Comparison of ENCODE assay signal across 1 cellular context in the genomic region with DNA sequence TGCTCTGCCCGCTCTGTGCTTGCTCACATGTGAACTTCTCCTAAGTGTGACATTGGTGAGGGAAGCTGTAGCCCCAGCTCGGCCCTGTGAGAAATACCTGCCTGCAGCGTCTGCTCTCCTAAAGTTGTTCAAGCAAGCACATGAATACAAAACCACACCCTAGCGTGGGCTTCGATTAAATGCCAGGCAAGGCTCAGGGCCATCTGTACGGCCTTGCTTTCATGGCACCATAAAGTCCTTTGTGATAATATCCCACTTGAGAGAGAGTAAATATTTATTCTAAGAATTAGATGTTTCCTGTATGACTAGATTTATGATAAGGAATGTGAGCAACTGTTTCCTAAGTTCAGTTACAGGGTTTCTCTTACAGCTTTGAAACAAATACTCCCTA.
TF ChIP-seq lines count a peak whose summit lies in the region.

No MANE protein-coding gene starts in this region.

TF ChIP-seq in HepG2, 621 proteins besides CTCF, POLR2A, EP300 and RAD21 (continued from another document and continues in another):
- TF ChIP-seq, protein P1, sequence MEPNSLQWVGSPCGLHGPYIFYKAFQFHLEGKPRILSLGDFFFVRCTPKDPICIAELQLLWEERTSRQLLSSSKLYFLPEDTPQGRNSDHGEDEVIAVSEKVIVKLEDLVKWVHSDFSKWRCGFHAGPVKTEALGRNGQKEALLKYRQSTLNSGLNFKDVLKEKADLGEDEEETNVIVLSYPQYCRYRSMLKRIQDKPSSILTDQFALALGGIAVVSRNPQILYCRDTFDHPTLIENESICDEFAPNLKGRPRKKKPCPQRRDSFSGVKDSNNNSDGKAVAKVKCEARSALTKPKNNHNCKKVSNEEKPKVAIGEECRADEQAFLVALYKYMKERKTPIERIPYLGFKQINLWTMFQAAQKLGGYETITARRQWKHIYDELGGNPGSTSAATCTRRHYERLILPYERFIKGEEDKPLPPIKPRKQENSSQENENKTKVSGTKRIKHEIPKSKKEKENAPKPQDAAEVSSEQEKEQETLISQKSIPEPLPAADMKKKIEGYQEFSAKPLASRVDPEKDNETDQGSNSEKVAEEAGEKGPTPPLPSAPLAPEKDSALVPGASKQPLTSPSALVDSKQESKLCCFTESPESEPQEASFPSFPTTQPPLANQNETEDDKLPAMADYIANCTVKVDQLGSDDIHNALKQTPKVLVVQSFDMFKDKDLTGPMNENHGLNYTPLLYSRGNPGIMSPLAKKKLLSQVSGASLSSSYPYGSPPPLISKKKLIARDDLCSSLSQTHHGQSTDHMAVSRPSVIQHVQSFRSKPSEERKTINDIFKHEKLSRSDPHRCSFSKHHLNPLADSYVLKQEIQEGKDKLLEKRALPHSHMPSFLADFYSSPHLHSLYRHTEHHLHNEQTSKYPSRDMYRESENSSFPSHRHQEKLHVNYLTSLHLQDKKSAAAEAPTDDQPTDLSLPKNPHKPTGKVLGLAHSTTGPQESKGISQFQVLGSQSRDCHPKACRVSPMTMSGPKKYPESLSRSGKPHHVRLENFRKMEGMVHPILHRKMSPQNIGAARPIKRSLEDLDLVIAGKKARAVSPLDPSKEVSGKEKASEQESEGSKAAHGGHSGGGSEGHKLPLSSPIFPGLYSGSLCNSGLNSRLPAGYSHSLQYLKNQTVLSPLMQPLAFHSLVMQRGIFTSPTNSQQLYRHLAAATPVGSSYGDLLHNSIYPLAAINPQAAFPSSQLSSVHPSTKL (CRISPR knock-in tag; IDR thresholded peaks at IDR 0.05) = peak; percentile 86
- TF ChIP-seq KLF16 (CRISPR knock-in tag; IDR thresholded peaks at IDR 0.05) (no peak), HHEX (CRISPR knock-in tag; IDR thresholded peaks at IDR 0.05) (peak; percentile 57; the same call in 1 of the 2 replicates), ZNF503 (CRISPR knock-in tag; IDR thresholded peaks at IDR 0.05) (peak; percentile 58; the same call in 1 of the 2 replicates), EZH2 (conservative IDR thresholded peaks at IDR 0.05; ENCODE audit: low read depth, low read length) (no peak), POLR2G (IDR thresholded peaks at IDR 0.05; ENCODE audit: low read depth, low read length) (0 out of 2 replicates have a peak, but pooled peaks have one; percentile 55), GATAD1 (CRISPR knock-in tag; IDR thresholded peaks at IDR 0.05) (0 out of 2 replicates have a peak, but pooled peaks have one; percentile 25), ETS1 (CRISPR knock-in tag; IDR thresholded peaks at IDR 0.05) (no peak), TFDP1 (CRISPR knock-in tag; IDR thresholded peaks at IDR 0.05; ENCODE audit: borderline replicate concordance) (peak; percentile 35; the same call in 1 of the 2 replicates), STAT5B (CRISPR knock-in tag; IDR thresholded peaks at IDR 0.05) (no peak), ZNF691 (CRISPR knock-in tag; IDR thresholded peaks at IDR 0.05; ENCODE audit: borderline replicate concordance, low read depth) (no peak), PTBP1 (IDR thresholded peaks at IDR 0.05; ENCODE audit: low read depth, low read length, poor library complexity, severe bottlenecking) (no peak), U2AF2 (IDR thresholded peaks at IDR 0.05; ENCODE audit: low read depth, low read length) (no peak), PHF8 (CRISPR knock-in tag; IDR thresholded peaks at IDR 0.05) (0 out of 2 replicates have a peak, but pooled peaks have one; percentile 24), PHF21A (CRISPR knock-in tag; IDR thresholded peaks at IDR 0.05) (no peak)
- TF ChIP-seq, protein P2, sequence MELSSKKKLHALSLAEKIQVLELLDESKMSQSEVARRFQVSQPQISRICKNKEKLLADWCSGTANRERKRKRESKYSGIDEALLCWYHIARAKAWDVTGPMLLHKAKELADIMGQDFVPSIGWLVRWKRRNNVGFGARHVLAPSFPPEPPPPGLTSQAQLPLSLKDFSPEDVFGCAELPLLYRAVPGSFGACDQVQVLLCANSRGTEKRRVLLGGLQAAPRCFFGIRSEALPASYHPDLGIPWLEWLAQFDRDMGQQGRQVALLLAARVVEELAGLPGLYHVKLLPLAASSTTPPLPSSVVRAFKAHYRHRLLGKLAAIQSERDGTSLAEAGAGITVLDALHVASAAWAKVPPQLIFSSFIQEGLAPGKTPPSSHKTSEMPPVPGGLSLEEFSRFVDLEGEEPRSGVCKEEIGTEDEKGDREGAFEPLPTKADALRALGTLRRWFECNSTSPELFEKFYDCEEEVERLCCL (CRISPR knock-in tag; IDR thresholded peaks at IDR 0.05; ENCODE audit: borderline replicate concordance) = no peak
- TF ChIP-seq, protein P3, sequence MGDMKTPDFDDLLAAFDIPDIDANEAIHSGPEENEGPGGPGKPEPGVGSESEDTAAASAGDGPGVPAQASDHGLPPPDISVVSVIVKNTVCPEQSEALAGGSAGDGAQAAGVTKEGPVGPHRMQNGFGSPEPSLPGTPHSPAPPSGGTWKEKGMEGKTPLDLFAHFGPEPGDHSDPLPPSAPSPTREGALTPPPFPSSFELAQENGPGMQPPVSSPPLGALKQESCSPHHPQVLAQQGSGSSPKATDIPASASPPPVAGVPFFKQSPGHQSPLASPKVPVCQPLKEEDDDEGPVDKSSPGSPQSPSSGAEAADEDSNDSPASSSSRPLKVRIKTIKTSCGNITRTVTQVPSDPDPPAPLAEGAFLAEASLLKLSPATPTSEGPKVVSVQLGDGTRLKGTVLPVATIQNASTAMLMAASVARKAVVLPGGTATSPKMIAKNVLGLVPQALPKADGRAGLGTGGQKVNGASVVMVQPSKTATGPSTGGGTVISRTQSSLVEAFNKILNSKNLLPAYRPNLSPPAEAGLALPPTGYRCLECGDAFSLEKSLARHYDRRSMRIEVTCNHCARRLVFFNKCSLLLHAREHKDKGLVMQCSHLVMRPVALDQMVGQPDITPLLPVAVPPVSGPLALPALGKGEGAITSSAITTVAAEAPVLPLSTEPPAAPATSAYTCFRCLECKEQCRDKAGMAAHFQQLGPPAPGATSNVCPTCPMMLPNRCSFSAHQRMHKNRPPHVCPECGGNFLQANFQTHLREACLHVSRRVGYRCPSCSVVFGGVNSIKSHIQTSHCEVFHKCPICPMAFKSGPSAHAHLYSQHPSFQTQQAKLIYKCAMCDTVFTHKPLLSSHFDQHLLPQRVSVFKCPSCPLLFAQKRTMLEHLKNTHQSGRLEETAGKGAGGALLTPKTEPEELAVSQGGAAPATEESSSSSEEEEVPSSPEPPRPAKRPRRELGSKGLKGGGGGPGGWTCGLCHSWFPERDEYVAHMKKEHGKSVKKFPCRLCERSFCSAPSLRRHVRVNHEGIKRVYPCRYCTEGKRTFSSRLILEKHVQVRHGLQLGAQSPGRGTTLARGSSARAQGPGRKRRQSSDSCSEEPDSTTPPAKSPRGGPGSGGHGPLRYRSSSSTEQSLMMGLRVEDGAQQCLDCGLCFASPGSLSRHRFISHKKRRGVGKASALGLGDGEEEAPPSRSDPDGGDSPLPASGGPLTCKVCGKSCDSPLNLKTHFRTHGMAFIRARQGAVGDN (CRISPR knock-in tag; IDR thresholded peaks at IDR 0.05) = peak; percentile 73
- TF ChIP-seq, protein P4, sequence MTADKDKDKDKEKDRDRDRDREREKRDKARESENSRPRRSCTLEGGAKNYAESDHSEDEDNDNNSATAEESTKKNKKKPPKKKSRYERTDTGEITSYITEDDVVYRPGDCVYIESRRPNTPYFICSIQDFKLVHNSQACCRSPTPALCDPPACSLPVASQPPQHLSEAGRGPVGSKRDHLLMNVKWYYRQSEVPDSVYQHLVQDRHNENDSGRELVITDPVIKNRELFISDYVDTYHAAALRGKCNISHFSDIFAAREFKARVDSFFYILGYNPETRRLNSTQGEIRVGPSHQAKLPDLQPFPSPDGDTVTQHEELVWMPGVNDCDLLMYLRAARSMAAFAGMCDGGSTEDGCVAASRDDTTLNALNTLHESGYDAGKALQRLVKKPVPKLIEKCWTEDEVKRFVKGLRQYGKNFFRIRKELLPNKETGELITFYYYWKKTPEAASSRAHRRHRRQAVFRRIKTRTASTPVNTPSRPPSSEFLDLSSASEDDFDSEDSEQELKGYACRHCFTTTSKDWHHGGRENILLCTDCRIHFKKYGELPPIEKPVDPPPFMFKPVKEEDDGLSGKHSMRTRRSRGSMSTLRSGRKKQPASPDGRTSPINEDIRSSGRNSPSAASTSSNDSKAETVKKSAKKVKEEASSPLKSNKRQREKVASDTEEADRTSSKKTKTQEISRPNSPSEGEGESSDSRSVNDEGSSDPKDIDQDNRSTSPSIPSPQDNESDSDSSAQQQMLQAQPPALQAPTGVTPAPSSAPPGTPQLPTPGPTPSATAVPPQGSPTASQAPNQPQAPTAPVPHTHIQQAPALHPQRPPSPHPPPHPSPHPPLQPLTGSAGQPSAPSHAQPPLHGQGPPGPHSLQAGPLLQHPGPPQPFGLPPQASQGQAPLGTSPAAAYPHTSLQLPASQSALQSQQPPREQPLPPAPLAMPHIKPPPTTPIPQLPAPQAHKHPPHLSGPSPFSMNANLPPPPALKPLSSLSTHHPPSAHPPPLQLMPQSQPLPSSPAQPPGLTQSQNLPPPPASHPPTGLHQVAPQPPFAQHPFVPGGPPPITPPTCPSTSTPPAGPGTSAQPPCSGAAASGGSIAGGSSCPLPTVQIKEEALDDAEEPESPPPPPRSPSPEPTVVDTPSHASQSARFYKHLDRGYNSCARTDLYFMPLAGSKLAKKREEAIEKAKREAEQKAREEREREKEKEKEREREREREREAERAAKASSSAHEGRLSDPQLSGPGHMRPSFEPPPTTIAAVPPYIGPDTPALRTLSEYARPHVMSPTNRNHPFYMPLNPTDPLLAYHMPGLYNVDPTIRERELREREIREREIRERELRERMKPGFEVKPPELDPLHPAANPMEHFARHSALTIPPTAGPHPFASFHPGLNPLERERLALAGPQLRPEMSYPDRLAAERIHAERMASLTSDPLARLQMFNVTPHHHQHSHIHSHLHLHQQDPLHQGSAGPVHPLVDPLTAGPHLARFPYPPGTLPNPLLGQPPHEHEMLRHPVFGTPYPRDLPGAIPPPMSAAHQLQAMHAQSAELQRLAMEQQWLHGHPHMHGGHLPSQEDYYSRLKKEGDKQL (CRISPR knock-in tag; IDR thresholded peaks at IDR 0.05; ENCODE audit: low read depth) = peak; percentile 58; the same call in 1 of the 2 replicates
- TF ChIP-seq, protein P5, sequence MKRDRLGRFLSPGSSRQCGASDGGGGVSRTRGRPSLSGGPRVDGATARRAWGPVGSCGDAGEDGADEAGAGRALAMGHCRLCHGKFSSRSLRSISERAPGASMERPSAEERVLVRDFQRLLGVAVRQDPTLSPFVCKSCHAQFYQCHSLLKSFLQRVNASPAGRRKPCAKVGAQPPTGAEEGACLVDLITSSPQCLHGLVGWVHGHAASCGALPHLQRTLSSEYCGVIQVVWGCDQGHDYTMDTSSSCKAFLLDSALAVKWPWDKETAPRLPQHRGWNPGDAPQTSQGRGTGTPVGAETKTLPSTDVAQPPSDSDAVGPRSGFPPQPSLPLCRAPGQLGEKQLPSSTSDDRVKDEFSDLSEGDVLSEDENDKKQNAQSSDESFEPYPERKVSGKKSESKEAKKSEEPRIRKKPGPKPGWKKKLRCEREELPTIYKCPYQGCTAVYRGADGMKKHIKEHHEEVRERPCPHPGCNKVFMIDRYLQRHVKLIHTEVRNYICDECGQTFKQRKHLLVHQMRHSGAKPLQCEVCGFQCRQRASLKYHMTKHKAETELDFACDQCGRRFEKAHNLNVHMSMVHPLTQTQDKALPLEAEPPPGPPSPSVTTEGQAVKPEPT (CRISPR knock-in tag; IDR thresholded peaks at IDR 0.05; ENCODE audit: low read depth) = no peak
